In genomic region chr18:33761363-33761762, GRCh38 we compare ENCODE assay signal across 9 cellular contexts.
DNase-seq lines count a peak whose midpoint lies in the region; ATAC-seq, FAIRE-seq and TF ChIP-seq lines count a peak whose summit lies in the region.
"Had no signal": no experiment of that assay in that cellular context is flagged by ENCODE, and none has a peak within 500 bp of the region (broad histone marks: within the 10 kb centered on the region; RNA-seq: fewer than 3 reads in every experiment).

No MANE protein-coding gene starts in this region.

- no peak for TF ChIP-seq CTCF in CD4-positive, alpha-beta T cell (IDR thresholded peaks at IDR 0.05)

- H3K27ac ChIP-seq in GM23248, result no peak overlapping the region
- no peak overlapping the region for H3K27ac ChIP-seq in CD4-positive, alpha-beta T cell (ENCODE audit: low read depth, low read length)

- H3K9ac ChIP-seq in GM23248, result no peak overlapping the region

- no peaks in the 10 kb centered on the region for H4K20me1 ChIP-seq in GM23248 (ENCODE audit: insufficient read depth)

- POLR2A ChIA-PET in CD4-positive, alpha-beta T cell (lab: Charles Lee), result no interaction called here

- no peaks in the 10 kb centered on the region for H3K36me3 Mint-ChIP-seq in CD4-positive, alpha-beta T cell (ENCODE audit: low read depth)

- H3K4me1 Mint-ChIP-seq in CD4-positive, alpha-beta T cell (ENCODE audit: low read depth), result no peaks in the 10 kb centered on the region

- H3K9me2 ChIP-seq in GM23248 (ENCODE audit: insufficient read depth), result no peaks in the 10 kb centered on the region

- H3K27me3 ChIP-seq in GM23248 (replicated peaks; ENCODE audit: insufficient read depth), result peaks cover 11% of the 10 kb centered on the region; the same call in 1 of the 2 replicates
- no peaks in the 10 kb centered on the region for H3K27me3 ChIP-seq in CD4-positive, alpha-beta T cell (ENCODE audit: control insufficient read depth, insufficient read depth, low read length)

- no peak overlapping the region for H3K4me3 Mint-ChIP-seq in CD4-positive, alpha-beta T cell
- H3K4me3 Mint-ChIP-seq: T-helper 1 cell treated with Interleukin-12 subunit alpha and Interleukin-12 subunit beta and Interleukin-4 antibody, amounts not matched to agents 30 μg/mL and 1 μg/mL, for 36 hours had no signal

- H3K36me3 ChIP-seq in GM23248 (ENCODE audit: low read depth), result no peaks in the 10 kb centered on the region

- no peaks in the 10 kb centered on the region for H3K9me3 ChIP-seq in GM23248 (ENCODE audit: low read depth)
- H3K9me3 ChIP-seq in CD4-positive, alpha-beta T cell (ENCODE audit: control insufficient read depth, low read length), result no peaks in the 10 kb centered on the region

- no peak overlapping the region for H2AFZ ChIP-seq in GM23248

- peak; percentile 84 for FAIRE-seq in A204.1 (lab: Jason Lieb, UNC)

- CTCF ChIA-PET in CD4-positive, alpha-beta T cell (lab: Charles Lee), result no interaction called here

- DNase-seq in GM23248 (peak; percentile 60), RPMI7951 (ENCODE audit: low read depth) (peak; percentile 16), globus pallidus (ENCODE audit: low spot score) (peak; percentile 40)
- DNase-seq in CD4-positive, alpha-beta T cell, result no peak
- no peak for DNase-seq in activated CD4-positive, alpha-beta T cell treated with anti-CD3 and anti-CD28 coated beads, Interleukin-2, amount 50 U/mL, for 4 hours
- no peak for DNase-seq in activated naive CD4-positive, alpha-beta T cell treated with Interleukin-2 at 50 U/mL for 16 hours

- intact Hi-C loops in CD4-positive, alpha-beta T cell (cut with DNase I, micrococcal nuclease), result no loop called here

- H3K9me3 Mint-ChIP-seq in CD4-positive, alpha-beta T cell, result peaks cover 7% of the 10 kb centered on the region
- H3K9me3 Mint-ChIP-seq: T-helper 1 cell treated with Interleukin-12 subunit alpha and Interleukin-12 subunit beta and Interleukin-4 antibody, amounts not matched to agents 30 μg/mL and 1 μg/mL, for 36 hours had no signal

- no peak overlapping the region for H3K4me2 ChIP-seq in GM23248 (ENCODE audit: unreplicated experiment)

- H3K4me1 ChIP-seq in GM23248 (ENCODE audit: insufficient read depth), result peaks cover 10% of the 10 kb centered on the region

- no peak overlapping the region for H3K27ac Mint-ChIP-seq in CD4-positive, alpha-beta T cell
- H3K27ac Mint-ChIP-seq: T-helper 1 cell treated with Interleukin-12 subunit alpha and Interleukin-12 subunit beta and Interleukin-4 antibody, amounts not matched to agents 30 μg/mL and 1 μg/mL, for 36 hours had no signal

- H3K4me3 ChIP-seq in GM23248, result no peak overlapping the region

- ATAC-seq in HG03571 (IDR thresholded peaks at IDR 0.05; ENCODE audit: unreplicated experiment), result no peak
- no peak for ATAC-seq in CD4-positive, alpha-beta T cell (ENCODE audit: poor library complexity)

- peaks cover 16% of the 10 kb centered on the region for H3F3A ChIP-seq in GM23248 (ENCODE audit: insufficient read depth)

- H3K79me2 ChIP-seq in GM23248 (ENCODE audit: insufficient read depth), result no peaks in the 10 kb centered on the region

- in situ Hi-C loops in GM23248 (cut with MboI), result no loop called here

- H3K27me3 Mint-ChIP-seq in CD4-positive, alpha-beta T cell, result no peaks in the 10 kb centered on the region

Comparison
In these comparisons a context has a peak if more than half of its experiments do, and no peak if none do; other contexts are left out.
1. DNase-seq: peak in GM23248 (single experiment), RPMI7951 (single experiment) and globus pallidus (single experiment); none in CD4-positive, alpha-beta T cell (0 of 10), activated CD4-positive, alpha-beta T cell treated with anti-CD3 and anti-CD28 coated beads, Interleukin-2, amount 50 U/mL, for 4 hours (0 of 2) and activated naive CD4-positive, alpha-beta T cell treated with Interleukin-2 at 50 U/mL for 16 hours (single experiment).